15 cellular contexts compared by ENCODE assay signal in genomic region chr15:100183921-100184480, GRCh38.
DNase-seq lines count a peak whose midpoint lies in the region; ATAC-seq and TF ChIP-seq lines count a peak whose summit lies in the region.
"Had no signal": no experiment of that assay in that cellular context is flagged by ENCODE, and none has a peak within 500 bp of the region (broad histone marks: within the 10 kb centered on the region; RNA-seq: fewer than 3 reads in every experiment).

No MANE protein-coding gene starts in this region.

- H2BK5ac ChIP-seq in IMR-90 (ENCODE audit: low read depth, low read length, poor library complexity, severe bottlenecking): no peak overlapping the region

- H4K20me1 ChIP-seq in IMR-90 (ENCODE audit: insufficient read depth, low read length): no peaks in the 10 kb centered on the region

- H3K9me3 ChIP-seq in IMR-90 (ENCODE audit: control insufficient read depth, insufficient read depth, low read length) (peaks cover 31% of the 10 kb centered on the region), spleen (no peaks in the 10 kb centered on the region)
- H3K9me3 ChIP-seq: BE2C had no signal

- no peak overlapping the region for H3K14ac ChIP-seq in IMR-90 (replicated peaks; ENCODE audit: low read depth, low read length)

- no peak overlapping the region for H3K18ac ChIP-seq in IMR-90 (ENCODE audit: low read depth, low read length)

- no peak overlapping the region for H3K4me3 ChIP-seq in IMR-90 (ENCODE audit: insufficient read depth, low read depth, low read length)
- no peak overlapping the region for H3K4me3 ChIP-seq in spleen
- H3K4me3 ChIP-seq: A549 had no signal

- TF ChIP-seq CTCF in IMR-90 (conservative IDR thresholded peaks at IDR 0.05; ENCODE audit: low read depth, low read length) (no peak), spleen (IDR thresholded peaks at IDR 0.05 in 8 of 11, conservative IDR thresholded peaks at IDR 0.05 in 3 of 11) (no peak)

- no peaks in the 10 kb centered on the region for H3K36me3 ChIP-seq in IMR-90 (ENCODE audit: control insufficient read depth, insufficient read depth, low read length)
- H3K36me3 ChIP-seq in spleen: no peaks in the 10 kb centered on the region
- H3K36me3 ChIP-seq: BE2C had no signal

- WGBS in IMR-90 (ENCODE audit: extremely low coverage in 2 of 2, insufficient read length in 1 of 2), 2 experiments: no CpG with 5 or more reads among the region's 4 CpGs
- WGBS in spleen, 5 donors: 75 to 87% (median 84%) methylated on average over 4 of the region's 4 CpGs

- H3K4me3 Mint-ChIP-seq in effector memory CD8-positive, alpha-beta T cell: no peak overlapping the region
- H3K4me3 Mint-ChIP-seq: CD4-positive, alpha-beta memory T cell had no signal

- no peak overlapping the region for H3K4ac ChIP-seq in IMR-90 (ENCODE audit: low read depth, low read length)

- no peak overlapping the region for H4K5ac ChIP-seq in IMR-90 (ENCODE audit: low read depth, low read length)

- peak overlapping the region; percentile 33 for H2AFZ ChIP-seq in IMR-90 (replicated peaks; ENCODE audit: low read length, poor library complexity)

- H3K4me1 ChIP-seq in IMR-90 (ENCODE audit: control insufficient read depth, insufficient read depth, low read length): no peaks in the 10 kb centered on the region
- H3K4me1 ChIP-seq in spleen: no peaks in the 10 kb centered on the region
- H3K4me1 ChIP-seq: A549, BE2C had no signal

- no peaks in the 10 kb centered on the region for H3K27me3 Mint-ChIP-seq in effector memory CD8-positive, alpha-beta T cell
- H3K27me3 Mint-ChIP-seq: CD4-positive, alpha-beta memory T cell had no signal

- POLR2A ChIA-PET in IMR-90 (lab: Charles Lee; ENCODE audit: unreplicated experiment): no interaction called here

- H3K56ac ChIP-seq in IMR-90 (ENCODE audit: extremely low read depth, insufficient read depth, low read length): no peak overlapping the region

- intact Hi-C loops in IMR-90 (cut with micrococcal nuclease) (no loop called here), spleen (cut with DNase I; ENCODE audit: low total_unique reads) (no loop called here)

- H3K23ac ChIP-seq in IMR-90 (ENCODE audit: low read depth, low read length): no peak overlapping the region

- dilution Hi-C loops in IMR-90 (cut with HindIII; ENCODE audit: low sequenced_read_pairs, unreplicated experiment): no loop called here

- no peaks in the 10 kb centered on the region for H3K9me3 Mint-ChIP-seq in effector memory CD8-positive, alpha-beta T cell

- no peak overlapping the region for H2BK120ac ChIP-seq in IMR-90 (ENCODE audit: low read depth, low read length)

- CTCF ChIA-PET in IMR-90 (lab: Yijun Ruan, JAX): no interaction called here

- TF ChIP-seq RAD21 in IMR-90 (IDR thresholded peaks at IDR 0.05; ENCODE audit: low read length): no peak

- H2BK15ac ChIP-seq in IMR-90 (ENCODE audit: low read depth, low read length): no peak overlapping the region

- no peak overlapping the region for H2AK5ac ChIP-seq in IMR-90 (ENCODE audit: low read depth, low read length)

- H3K27me3 ChIP-seq in IMR-90 (ENCODE audit: control insufficient read depth, insufficient read depth, low read length): no peaks in the 10 kb centered on the region
- no peaks in the 10 kb centered on the region for H3K27me3 ChIP-seq in spleen (replicated peaks in 1 of 7)
- H3K27me3 ChIP-seq: BE2C had no signal

- H2BK20ac ChIP-seq in IMR-90 (ENCODE audit: low read depth, low read length): no peak overlapping the region

- H2AK9ac ChIP-seq in IMR-90 (replicated peaks; ENCODE audit: low read depth, low read length, poor library complexity): no peak overlapping the region

- H3K9ac ChIP-seq in IMR-90 (ENCODE audit: low read depth, low read length): no peak overlapping the region

- in situ Hi-C loops in IMR-90 (cut with MboI; ENCODE audit: low sequenced_read_pairs): no loop called here

- no peak overlapping the region for H3K27ac Mint-ChIP-seq in effector memory CD8-positive, alpha-beta T cell
- H3K27ac Mint-ChIP-seq: CD4-positive, alpha-beta memory T cell had no signal

- H3K4me2 ChIP-seq in IMR-90 (ENCODE audit: low read depth, low read length): no peak overlapping the region
- H3K4me2 ChIP-seq: A549 had no signal

- TF ChIP-seq POLR2A in IMR-90 (IDR thresholded peaks at IDR 0.05; ENCODE audit: low read depth, low read length) (no peak), spleen (IDR thresholded peaks at IDR 0.05) (no peak)

- ATAC-seq in IMR-90 (ENCODE audit: low read depth): no peak
- no peak for ATAC-seq in left lobe of liver
- ATAC-seq in effector memory CD8-positive, alpha-beta T cell (replicated peaks): no peak
- no peak for ATAC-seq in HG02763 (IDR thresholded peaks at IDR 0.05; ENCODE audit: unreplicated experiment)
- ATAC-seq: A549, HCT116 had no signal

- DNase-seq in IMR-90 (no peak), left lobe of liver (ENCODE audit: low spot score) (peak; percentile 16), spleen (peak; percentile 27), kidney tubule cell (ENCODE audit: low spot score) (no peak)
- DNase-seq in activated CD8-positive, alpha-beta memory T cell treated with anti-CD3 and anti-CD28 coated beads, Interleukin-2, amount 50 U/mL, for 48 hours: peak; percentile 22
- no peak for DNase-seq in effector memory CD8-positive, alpha-beta T cell
- DNase-seq: BE2C; CD4-positive, alpha-beta memory T cell; DMS79 treated with DMSO at 0.1 percent for 48 hours; EL had no signal

- no peaks in the 10 kb centered on the region for H3K9me1 ChIP-seq in IMR-90 (ENCODE audit: insufficient read depth, low read length)

- H4K91ac ChIP-seq in IMR-90 (ENCODE audit: insufficient read depth, low read depth, low read length): no peak overlapping the region

- H3K27ac ChIP-seq in IMR-90 (ENCODE audit: insufficient read depth, low read length): no peak overlapping the region
- H3K27ac ChIP-seq in spleen: no peak overlapping the region
- H3K27ac ChIP-seq: A549, C4-2B, HL-60 had no signal

- no peaks in the 10 kb centered on the region for H3K36me3 Mint-ChIP-seq in effector memory CD8-positive, alpha-beta T cell (ENCODE audit: insufficient read depth)

- no peaks in the 10 kb centered on the region for H3K4me1 Mint-ChIP-seq in effector memory CD8-positive, alpha-beta T cell (ENCODE audit: low read depth in 2 of 2)
- H3K4me1 Mint-ChIP-seq: CD4-positive, alpha-beta memory T cell had no signal

- H4K8ac ChIP-seq in IMR-90 (ENCODE audit: low read depth in 2 of 2, low read length in 2 of 2): no peak overlapping the region

- BruUV-seq in IMR-90 (replicated peaks; lab: Mats Ljungman, UMichigan): no TSS peak

- H3K79me1 ChIP-seq in IMR-90 (ENCODE audit: low read depth in 1 of 2, low read length in 2 of 2): no peaks in the 10 kb centered on the region

TF ChIP-seq in IMR-90, 13 proteins besides CTCF, POLR2A, EP300 and RAD21:
- TF ChIP-seq MAFK (IDR thresholded peaks at IDR 0.05; ENCODE audit: low read depth, low read length) (no peak), BHLHE40 (IDR thresholded peaks at IDR 0.05; ENCODE audit: low read depth, low read length) (no peak), ELK1 (IDR thresholded peaks at IDR 0.05; ENCODE audit: borderline replicate concordance, low read depth, low read length) (no peak)

Comparison
In these comparisons a context has a peak if more than half of its experiments do, and no peak if none do; other contexts are left out.
1. DNase-seq: peak in activated CD8-positive, alpha-beta memory T cell treated with anti-CD3 and anti-CD28 coated beads, Interleukin-2, amount 50 U/mL, for 48 hours (single experiment), left lobe of liver (single experiment) and spleen (single experiment); none in IMR-90 (single experiment), effector memory CD8-positive, alpha-beta T cell (0 of 3) and kidney tubule cell (single experiment).